Comparison of ENCODE assay signal across 21 cellular contexts in the genomic region with DNA sequence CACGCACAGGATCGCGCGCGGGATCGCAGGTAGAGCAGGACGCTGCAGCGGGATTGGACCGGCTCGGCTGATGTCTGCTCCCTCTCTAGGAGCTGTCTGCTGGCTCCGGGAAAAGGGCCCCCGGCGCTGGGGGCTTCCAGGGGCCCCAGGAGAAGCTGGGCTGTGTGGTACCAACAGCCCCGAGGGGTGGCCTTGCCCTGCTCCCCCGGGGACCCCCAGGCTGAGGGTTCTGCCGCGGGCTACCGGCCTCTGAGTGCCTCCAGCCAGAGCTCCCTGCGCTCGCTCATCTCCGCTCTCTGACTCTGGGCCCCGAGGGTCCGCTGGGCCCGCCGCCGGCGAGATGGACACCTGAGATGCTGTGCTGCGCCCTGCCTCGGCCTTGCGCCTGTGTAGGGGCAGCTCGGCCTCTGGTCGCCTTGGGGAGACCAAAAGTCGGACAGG. TPM values are rescaled to one million over a fixed set of nuclear protein-coding genes. Genes with fewer than 3 reads are reported as not detected.
DNase-seq lines count a peak whose midpoint lies in the region; ATAC-seq and TF ChIP-seq lines count a peak whose summit lies in the region.
"Had no signal": no experiment of that assay in that cellular context is flagged by ENCODE, and none has a peak within 500 bp of the region (broad histone marks: within the 10 kb centered on the region; RNA-seq: fewer than 3 reads in every experiment).

No MANE protein-coding gene starts in this region.

- H3K9me3 ChIP-seq in right cardiac atrium (ENCODE audit: control insufficient read depth, low read length) (no peaks in the 10 kb centered on the region), RWPE2 (ENCODE audit: severe bottlenecking) (no peaks in the 10 kb centered on the region), suprapubic skin (no peaks in the 10 kb centered on the region)
- H3K9me3 ChIP-seq: breast epithelium, mucosa of descending colon, SJSA1 had no signal

- H3K27ac ChIP-seq in right cardiac atrium (ENCODE audit: low read length), result no peak overlapping the region
- peak overlapping the region; percentile 78 for H3K27ac ChIP-seq in RWPE2 (ENCODE audit: poor library complexity, severe bottlenecking)
- H3K27ac ChIP-seq in suprapubic skin, result no peak overlapping the region
- H3K27ac ChIP-seq: breast epithelium, hepatocyte, SJSA1 had no signal

- H3K4me3 ChIP-seq in right cardiac atrium (ENCODE audit: low read length) (no peak overlapping the region), RWPE2 (ENCODE audit: severe bottlenecking) (no peak overlapping the region), suprapubic skin (peak overlapping the region; percentile 87)
- H3K4me3 ChIP-seq: hepatocyte, mucosa of descending colon, SJSA1 had no signal

- no peak for TF ChIP-seq EP300 in suprapubic skin (IDR thresholded peaks at IDR 0.05)

- TF ChIP-seq CTCF in RWPE2 (IDR thresholded peaks at IDR 0.05; ENCODE audit: poor library complexity, severe bottlenecking) (no peak), suprapubic skin (IDR thresholded peaks at IDR 0.05) (no peak), endothelial cell (IDR thresholded peaks at IDR 0.05; ENCODE audit: unreplicated experiment) (no peak)

- in situ Hi-C loops in G401 (cut with HindIII; ENCODE audit: low sequenced_read_pairs), result no loop called here

- H3K36me3 Mint-ChIP-seq in immature natural killer cell (no peaks in the 10 kb centered on the region), endothelial cell (ENCODE audit: low read depth, unreplicated experiment) (peaks cover 8% of the 10 kb centered on the region)

- H3K27me3 Mint-ChIP-seq in immature natural killer cell (ENCODE audit: low read depth in 3 of 3) (peaks cover 9 to 14% (median 13%) of the 10 kb centered on the region in 3 donors), endothelial cell (ENCODE audit: unreplicated experiment) (peaks cover 26% of the 10 kb centered on the region)

- DNase-seq in right cardiac atrium (peak in 2 of 3 donors; percentile 47 to 53), Right ventricle myocardium inferior (ENCODE audit: missing footprints) (no peak), RWPE2 (ENCODE audit: low spot score) (no peak), immature natural killer cell (no peak), suprapubic skin (ENCODE audit: low spot score in 2 of 2) (no peak), head of caudate nucleus (no peak), G401 (ENCODE audit: low spot score) (no peak), endothelial cell (ENCODE audit: low spot score) (no peak)
- DNase-seq: activated naive CD4-positive, alpha-beta T cell treated with anti-CD3 and anti-CD28 coated beads for 36 hours; dorsolateral prefrontal cortex; KG1; NCI-H1105 treated with DMSO at 0.1 percent for 48 hours; NCI-H2227 treated with DMSO at 0.1 percent for 48 hours; stimulated activated CD4-positive, alpha-beta T cell treated with anti-CD3 and anti-CD28 coated beads, Interleukin-12 subunit alpha, Interleukin-12 subunit beta, amount 100 ng/mL, for 4 hours had no signal

- H3K27me3 ChIP-seq in right cardiac atrium (ENCODE audit: control insufficient read depth, insufficient read depth) (no peaks in the 10 kb centered on the region), RWPE2 (ENCODE audit: insufficient read depth, poor library complexity, severe bottlenecking) (no peaks in the 10 kb centered on the region), suprapubic skin (peaks cover 53% of the 10 kb centered on the region)

- no peak for TF ChIP-seq POLR2A in suprapubic skin (IDR thresholded peaks at IDR 0.05)

- ATAC-seq in right cardiac atrium, result no peak
- no peak for ATAC-seq in Right ventricle myocardium inferior
- no peak for ATAC-seq in RWPE2 (ENCODE audit: low read depth)

- intact Hi-C loops in right cardiac atrium (cut with DNase I) (no loop called here), Right ventricle myocardium inferior (cut with DNase I) (no loop called here), head of caudate nucleus (cut with DNase I) (no loop called here)

- H3K36me3 ChIP-seq in RWPE2 (ENCODE audit: low read depth), result peaks cover 18% of the 10 kb centered on the region
- H3K36me3 ChIP-seq in suprapubic skin, result no peaks in the 10 kb centered on the region
- H3K36me3 ChIP-seq: breast epithelium had no signal

- H3K4me1 Mint-ChIP-seq in immature natural killer cell, result peaks cover 17 to 29% of the 10 kb centered on the region in 2 donors
- peaks cover 6% of the 10 kb centered on the region for H3K4me1 Mint-ChIP-seq in endothelial cell (ENCODE audit: unreplicated experiment)

- 48% methylated on average over 33 of the region's 33 CpGs for WGBS in right cardiac atrium
- WGBS in suprapubic skin, result 53% methylated on average over 6 of the region's 33 CpGs

- peak overlapping the region in 3 of 5 donors; percentile 78 to 79 (median 79) for H3K4me3 Mint-ChIP-seq in immature natural killer cell
- no peak overlapping the region for H3K4me3 Mint-ChIP-seq in endothelial cell (ENCODE audit: unreplicated experiment)

- H3K9me3 Mint-ChIP-seq in immature natural killer cell, result no peaks in the 10 kb centered on the region
- no peaks in the 10 kb centered on the region for H3K9me3 Mint-ChIP-seq in endothelial cell (ENCODE audit: unreplicated experiment)
- H3K9me3 Mint-ChIP-seq: activated naive CD4-positive, alpha-beta T cell treated with anti-CD3 and anti-CD28 coated beads for 36 hours had no signal

- H3K4me1 ChIP-seq in right cardiac atrium (ENCODE audit: control insufficient read depth, insufficient read depth, low read length) (peaks cover 4% of the 10 kb centered on the region), RWPE2 (ENCODE audit: insufficient read depth, poor library complexity, severe bottlenecking) (no peaks in the 10 kb centered on the region), suprapubic skin (peaks cover 78% of the 10 kb centered on the region)

- H3K27ac Mint-ChIP-seq in immature natural killer cell, result no peak overlapping the region
- no peak overlapping the region for H3K27ac Mint-ChIP-seq in endothelial cell (ENCODE audit: unreplicated experiment)
- H3K27ac Mint-ChIP-seq: activated naive CD4-positive, alpha-beta T cell treated with anti-CD3 and anti-CD28 coated beads for 36 hours had no signal

RNA-seq across cellular contexts. Expression of gene PAQR4, which starts 1.4 kb away (rescaled TPM):
- total RNA-seq in right cardiac atrium, result 1 to 10 TPM; 4.0 to 8.8 (median 5.5) TPM
- polyA plus RNA-seq in right cardiac atrium, result 10.3 TPM
- total RNA-seq in Right ventricle myocardium inferior, result 11.4 TPM
- polyA plus RNA-seq in immature natural killer cell, result 1 to 10 TPM; 2.7 to 3.5 (median 2.7) TPM
- 10 to 100 TPM in 3 of 4 donors, 1 to 10 TPM in 1; 4.7 to 19.2 (median 14.1) TPM for total RNA-seq in suprapubic skin
- total RNA-seq in G401 (2014; rRNA removed; shearing (Covaris generic)), result 29.0 and 43.4 TPM in 2 replicates
- total RNA-seq in endothelial cell (ENCODE audit: unreplicated experiment), result 11.8 TPM

RNA-seq across cellular contexts. Expression of gene KREMEN2, which starts 3.7 kb away (rescaled TPM):
- total RNA-seq in right cardiac atrium (not detected), Right ventricle myocardium inferior (not detected), suprapubic skin (1 to 10 TPM; 1.0 to 4.2 (median 3.9) TPM), endothelial cell (ENCODE audit: unreplicated experiment) (not detected)
- polyA plus RNA-seq in right cardiac atrium (not detected), immature natural killer cell (not detected)
- 64.8 and 80.7 TPM in 2 replicates for total RNA-seq in G401 (2014; rRNA removed; shearing (Covaris generic))
- total RNA-seq: activated naive CD4-positive, alpha-beta T cell treated with anti-CD3 and anti-CD28 coated beads for 36 hours; posterior vena cava; SJSA1; subcutaneous adipose tissue had no signal

RNA-seq across cellular contexts. Expression of gene PKMYT1, which starts 12.5 kb away (rescaled TPM):
- total RNA-seq in right cardiac atrium (1 to 10 TPM in 2 of 4 donors, not detected in 2; 1.1 to 2.1 TPM), Right ventricle myocardium inferior (2.9 TPM), suprapubic skin (1 to 10 TPM; 1.9 to 6.4 (median 4.7) TPM), endothelial cell (ENCODE audit: unreplicated experiment) (12.2 TPM)
- polyA plus RNA-seq in right cardiac atrium (2.1 TPM), immature natural killer cell (1 to 10 TPM in 2 of 3 donors, not detected in 1; 3.2 to 4.3 TPM)
- 9.3 and 19.0 TPM in 2 replicates for total RNA-seq in G401 (2014; rRNA removed; shearing (Covaris generic))

RNA-seq across cellular contexts. Expression of gene CLDN9, which starts 45.0 kb away (rescaled TPM):
- total RNA-seq in right cardiac atrium (under 1 TPM; 0.14 to 0.46 (median 0.25) TPM), Right ventricle myocardium inferior (0.32 TPM), suprapubic skin (not detected), endothelial cell (ENCODE audit: unreplicated experiment) (not detected)
- polyA plus RNA-seq in right cardiac atrium (0.41 TPM), immature natural killer cell (not detected)
- total RNA-seq in G401 (2014; rRNA removed; shearing (Covaris generic)), result not detected in 2 replicates
- total RNA-seq: activated CD8-positive, alpha-beta memory T cell treated with anti-CD3 and anti-CD28 coated beads for 36 hours; activated naive CD4-positive, alpha-beta T cell treated with anti-CD3 and anti-CD28 coated beads for 36 hours; posterior vena cava; SJSA1 had no signal

RNA-seq across cellular contexts. Expression of gene CLDN6, which starts 50.2 kb away (rescaled TPM):
- total RNA-seq in right cardiac atrium (not detected), Right ventricle myocardium inferior (not detected), suprapubic skin (not detected), endothelial cell (ENCODE audit: unreplicated experiment) (33.0 TPM)
- polyA plus RNA-seq in right cardiac atrium (not detected), immature natural killer cell (not detected)
- total RNA-seq in G401 (2014; rRNA removed; shearing (Covaris generic)), result 1.7 and 2.7 TPM in 2 replicates
- total RNA-seq: activated CD8-positive, alpha-beta memory T cell treated with anti-CD3 and anti-CD28 coated beads for 36 hours; activated naive CD4-positive, alpha-beta T cell treated with anti-CD3 and anti-CD28 coated beads for 36 hours; breast epithelium; mucosa of descending colon; posterior vena cava; SJSA1; subcutaneous adipose tissue had no signal

Comparison
In these comparisons a context has a peak if more than half of its experiments do, and no peak if none do; other contexts are left out.
1. DNase-seq: peak in right cardiac atrium (2 of 3); none in Right ventricle myocardium inferior (single experiment), RWPE2 (single experiment), immature natural killer cell (0 of 3), suprapubic skin (0 of 2), head of caudate nucleus (0 of 42), G401 (single experiment) and endothelial cell (single experiment).
2. RNA of gene KREMEN2, which starts 3.7 kb away (total RNA-seq): 64.8 to 80.7 TPM in G401; 1.0 to 4.2 TPM in suprapubic skin, not detected in endothelial cell (single experiment), not detected in right cardiac atrium and not detected in Right ventricle myocardium inferior (single experiment); every median in the first group is over 10 times any median in the second.